In genomic region chr1:171717080-171717479, GRCh38 we compare ENCODE assay signal across 19 cellular contexts. TPM values are rescaled to one million over a fixed set of nuclear protein-coding genes. Genes with fewer than 3 reads are reported as not detected.
DNase-seq lines count a peak whose midpoint lies in the region; ATAC-seq and TF ChIP-seq lines count a peak whose summit lies in the region.
"Had no signal": no experiment of that assay in that cellular context is flagged by ENCODE, and none has a peak within 500 bp of the region (broad histone marks: within the 10 kb centered on the region; RNA-seq: fewer than 3 reads in every experiment).

No MANE protein-coding gene starts in this region.

- H3K27ac Mint-ChIP-seq in CD4-positive, CD25-positive, alpha-beta regulatory T cell = peak overlapping the region in 2 of 3 donors; percentile 27 to 33
- no peak overlapping the region for H3K27ac Mint-ChIP-seq in CD4-positive, alpha-beta T cell
- H3K27ac Mint-ChIP-seq: stimulated activated naive B cell treated with anti-CD40 and anti-IgM and Interleukin-4, amounts not matched to agents 10 μg/mL and 1 μg/mL and 100 μg/mL, for 72 hours had no signal

- H3K18ac ChIP-seq in mesenchymal stem cell (ENCODE audit: low read depth in 1 of 2, low read length in 2 of 2) = no peak overlapping the region

- H3K4me1 ChIP-seq in CD4-positive, CD25-positive, alpha-beta regulatory T cell (ENCODE audit: control insufficient read depth, insufficient read depth, low read length, poor library complexity, severe bottlenecking) = no peaks in the 10 kb centered on the region
- H3K4me1 ChIP-seq in mesenchymal stem cell (ENCODE audit: control insufficient read depth, insufficient read depth, low read depth, low read length) (no peaks in the 10 kb centered on the region), A673 (ENCODE audit: insufficient read depth, low read length, poor library complexity, severe bottlenecking) (peaks cover 10% of the 10 kb centered on the region)

- H2BK120ac ChIP-seq in mesenchymal stem cell (ENCODE audit: low read depth, low read length) = no peak overlapping the region

- intact Hi-C loops in CD4-positive, alpha-beta T cell (cut with DNase I, micrococcal nuclease) = no loop called here
- intact Hi-C loops in A673 (cut with micrococcal nuclease; ENCODE audit: unreplicated experiment) = loop anchor here (2.0 kb wide), 1 partner anchor 62 kb away; no protein-coding TSS in a partner anchor

- H2AK5ac ChIP-seq in mesenchymal stem cell (ENCODE audit: low read length, severe bottlenecking) = no peak overlapping the region

- no peak overlapping the region for H3K14ac ChIP-seq in mesenchymal stem cell (ENCODE audit: low read length in 2 of 2)

- H2AFZ ChIP-seq in mesenchymal stem cell (ENCODE audit: low read depth, low read length) = no peak overlapping the region

- peaks cover 33% of the 10 kb centered on the region for H3K36me3 Mint-ChIP-seq in CD4-positive, CD25-positive, alpha-beta regulatory T cell
- peaks cover 89% of the 10 kb centered on the region for H3K36me3 Mint-ChIP-seq in CD4-positive, alpha-beta T cell (ENCODE audit: low read depth)

- no peak overlapping the region for H3K4me2 ChIP-seq in mesenchymal stem cell (ENCODE audit: low read length, poor library complexity, severe bottlenecking)

- WGBS in mesenchymal stem cell = 100% methylated on average over 1 of the region's 1 CpG

- BruUV-seq in A673 (replicated peaks; lab: Mats Ljungman, UMichigan) = no TSS peak

- TF ChIP-seq POLR2A in erythroblast (IDR thresholded peaks at IDR 0.05; ENCODE audit: low read length) = no peak

- no peak for DNase-seq in CD4-positive, CD25-positive, alpha-beta regulatory T cell
- DNase-seq in RPMI7951 (ENCODE audit: low read depth) = peak; percentile 3
- DNase-seq in erythroblast (lab: John Stamatoyannopoulos, UW) = peak; percentile 20 to 48
- DNase-seq in mesenchymal stem cell = no peak
- DNase-seq in DMS114 treated with DMSO at 0.1 percent for 48 hours (lab: John Stamatoyannopoulos, UW; ENCODE audit: unreplicated experiment) = no peak
- no peak for DNase-seq in CD4-positive, alpha-beta T cell
- no peak for DNase-seq in A673 (ENCODE audit: low spot score)
- no peak for DNase-seq in NAMALWA (ENCODE audit: low spot score)
- DNase-seq: activated naive CD4-positive, alpha-beta T cell treated with anti-CD3 and anti-CD28 coated beads, Interleukin-2, amount 50 U/mL, for 16 hours; activated T-cell treated with anti-CD3 and anti-CD28 coated beads, Interleukin-2, amount 50 U/mL, for 48 hours; COR-L47; H7; KG1; NCI-H1048; NCI-H2029 treated with DMSO at 0.1 percent for 48 hours; NCI-H446 treated with DMSO at 0.1 percent for 48 hours; NK-92 treated with Interleukin-12 subunit alpha and Interleukin-12 subunit beta, amount 100 ng/mL, for 24 hours; stimulated activated naive B cell treated with anti-CD40 and anti-IgM and Interleukin-4, amounts not matched to agents 10 μg/mL and 1 μg/mL and 100 μg/mL, for 72 hours; tibial artery had no signal

- H3K9me3 Mint-ChIP-seq in CD4-positive, CD25-positive, alpha-beta regulatory T cell = peaks cover 0 to 6% (median 0%) of the 10 kb centered on the region in 7 donors
- H3K9me3 Mint-ChIP-seq in CD4-positive, alpha-beta T cell = no peaks in the 10 kb centered on the region

- POLR2A ChIA-PET in CD4-positive, alpha-beta T cell (lab: Charles Lee) = interaction anchor here (0.6 kb wide), 1 partner anchor 235 kb away, joined by 3 read pairs; no protein-coding TSS in a partner anchor
- POLR2A ChIA-PET in A673 (lab: Charles Lee; ENCODE audit: low non-redundant PET) = no interaction called here

- H3K79me1 ChIP-seq in mesenchymal stem cell (replicated peaks; ENCODE audit: low read length, poor library complexity, severe bottlenecking) = peaks cover 19% of the 10 kb centered on the region

- no peak overlapping the region for H4K91ac ChIP-seq in mesenchymal stem cell (ENCODE audit: low read length)

- ATAC-seq in CD4-positive, CD25-positive, alpha-beta regulatory T cell (ENCODE audit: low read depth in 2 of 2) = no peak
- no peak for ATAC-seq in CD4-positive, alpha-beta T cell (ENCODE audit: poor library complexity)
- ATAC-seq: stimulated activated naive B cell treated with anti-CD40 and anti-IgM and Interleukin-4, amounts not matched to agents 10 μg/mL and 1 μg/mL and 100 μg/mL, for 72 hours had no signal

- H2BK15ac ChIP-seq in mesenchymal stem cell (ENCODE audit: low read depth, poor library complexity, severe bottlenecking) = no peak overlapping the region

- no peak for TF ChIP-seq CTCF in CD4-positive, alpha-beta T cell (IDR thresholded peaks at IDR 0.05)
- TF ChIP-seq CTCF in A673 (conservative IDR thresholded peaks at IDR 0.05; ENCODE audit: low read depth, low read length) = no peak

- H3K9me3 ChIP-seq in CD4-positive, CD25-positive, alpha-beta regulatory T cell (ENCODE audit: control insufficient read depth in 2 of 2, low read length in 2 of 2) = no peaks in the 10 kb centered on the region
- no peaks in the 10 kb centered on the region for H3K9me3 ChIP-seq in mesenchymal stem cell (ENCODE audit: control insufficient read depth, low read length)
- H3K9me3 ChIP-seq in CD4-positive, alpha-beta T cell (ENCODE audit: control insufficient read depth, low read length) = no peaks in the 10 kb centered on the region
- no peaks in the 10 kb centered on the region for H3K9me3 ChIP-seq in A673 (ENCODE audit: low read depth, low read length, poor library complexity, severe bottlenecking)
- H3K9me3 ChIP-seq: tibial artery had no signal

- no peak overlapping the region for H2BK5ac ChIP-seq in mesenchymal stem cell (ENCODE audit: low read depth, low read length, poor library complexity, severe bottlenecking)

- no peaks in the 10 kb centered on the region for H3K27me3 ChIP-seq in CD4-positive, CD25-positive, alpha-beta regulatory T cell (ENCODE audit: control insufficient read depth, insufficient read depth, low read length)
- H3K27me3 ChIP-seq in mesenchymal stem cell (ENCODE audit: control insufficient read depth in 1 of 2, insufficient read depth in 1 of 2, low read length in 2 of 2) = no peaks in the 10 kb centered on the region
- H3K27me3 ChIP-seq in CD4-positive, alpha-beta T cell (ENCODE audit: control insufficient read depth, insufficient read depth, low read length) = no peaks in the 10 kb centered on the region
- H3K27me3 ChIP-seq in A673 (replicated peaks; ENCODE audit: insufficient read depth, low read depth, low read length, poor library complexity) = no peaks in the 10 kb centered on the region
- H3K27me3 ChIP-seq: tibial artery had no signal

- peak overlapping the region; percentile 21 for H3K9ac ChIP-seq in mesenchymal stem cell (ENCODE audit: low read length)

- no peak overlapping the region for H3K4ac ChIP-seq in mesenchymal stem cell (ENCODE audit: low read depth in 1 of 2, low read length in 2 of 2)

- no peaks in the 10 kb centered on the region for H3K27me3 Mint-ChIP-seq in CD4-positive, CD25-positive, alpha-beta regulatory T cell
- no peaks in the 10 kb centered on the region for H3K27me3 Mint-ChIP-seq in CD4-positive, alpha-beta T cell
- H3K27me3 Mint-ChIP-seq: stimulated activated naive B cell treated with anti-CD40 and anti-IgM and Interleukin-4, amounts not matched to agents 10 μg/mL and 1 μg/mL and 100 μg/mL, for 72 hours had no signal

- CTCF ChIA-PET in CD4-positive, alpha-beta T cell (lab: Charles Lee) = interaction anchor here (2.0 kb wide), 1 partner anchor 24 kb away, joined by 8 read pairs; no protein-coding TSS in a partner anchor
- CTCF ChIA-PET in A673 (lab: Charles Lee) = no interaction called here

- no peak overlapping the region for H3K23ac ChIP-seq in mesenchymal stem cell (ENCODE audit: low read length in 2 of 2)

- no peak overlapping the region for H3K4me3 Mint-ChIP-seq in CD4-positive, CD25-positive, alpha-beta regulatory T cell
- no peak overlapping the region for H3K4me3 Mint-ChIP-seq in CD4-positive, alpha-beta T cell
- H3K4me3 Mint-ChIP-seq: stimulated activated naive B cell treated with anti-CD40 and anti-IgM and Interleukin-4, amounts not matched to agents 10 μg/mL and 1 μg/mL and 100 μg/mL, for 72 hours had no signal

- H3K4me3 ChIP-seq in CD4-positive, CD25-positive, alpha-beta regulatory T cell (ENCODE audit: low read depth, low read length) = no peak overlapping the region
- H3K4me3 ChIP-seq in mesenchymal stem cell (ENCODE audit: insufficient read depth in 1 of 2, low read depth in 1 of 2, low read length in 2 of 2) = no peak overlapping the region
- no peak overlapping the region for H3K4me3 ChIP-seq in A673 (ENCODE audit: low read depth, low read length, poor library complexity, severe bottlenecking)
- H3K4me3 ChIP-seq: tibial artery had no signal

- H3K4me1 Mint-ChIP-seq in CD4-positive, CD25-positive, alpha-beta regulatory T cell = peaks cover 14 to 30% (median 25%) of the 10 kb centered on the region in 4 donors
- H3K4me1 Mint-ChIP-seq in CD4-positive, alpha-beta T cell (ENCODE audit: low read depth) = peaks cover 13% of the 10 kb centered on the region

- peaks cover 38% of the 10 kb centered on the region for H3K36me3 ChIP-seq in CD4-positive, CD25-positive, alpha-beta regulatory T cell (ENCODE audit: control insufficient read depth, insufficient read depth, low read length)
- peaks cover 3 to 37% of the 10 kb centered on the region in 2 experiments for H3K36me3 ChIP-seq in mesenchymal stem cell (ENCODE audit: control insufficient read depth in 1 of 2, insufficient read depth in 2 of 2, low read depth in 1 of 2, low read length in 2 of 2)
- no peaks in the 10 kb centered on the region for H3K36me3 ChIP-seq in A673 (ENCODE audit: insufficient read depth, low read length, poor library complexity, severe bottlenecking)

- H4K8ac ChIP-seq in mesenchymal stem cell (ENCODE audit: low read length) = no peak overlapping the region

- H2BK12ac ChIP-seq in mesenchymal stem cell (ENCODE audit: low read length in 2 of 2) = no peak overlapping the region

- no peak overlapping the region for H3K27ac ChIP-seq in CD4-positive, CD25-positive, alpha-beta regulatory T cell (ENCODE audit: insufficient read depth, low read length, poor library complexity, severe bottlenecking)
- H3K27ac ChIP-seq in mesenchymal stem cell (ENCODE audit: low read length, poor library complexity, severe bottlenecking) (no peak overlapping the region), A673 (ENCODE audit: low read depth, low read length, poor library complexity, severe bottlenecking) (no peak overlapping the region)
- no peak overlapping the region for H3K27ac ChIP-seq in CD4-positive, alpha-beta T cell (ENCODE audit: low read depth, low read length)
- H3K27ac ChIP-seq: tibial artery had no signal

RNA-seq across cellular contexts. Expression of gene VAMP4, which starts 24.8 kb away (rescaled TPM):
- 23.1 TPM for total RNA-seq in CD4-positive, CD25-positive, alpha-beta regulatory T cell
- polyA plus RNA-seq in CD4-positive, CD25-positive, alpha-beta regulatory T cell = 10 to 100 TPM; 16.1 to 25.3 (median 20.9) TPM
- 11.3 and 13.1 TPM in 2 replicates for total RNA-seq in RPMI7951 (2014; rRNA removed; shearing (Covaris generic))
- 8.6 TPM for polyA plus RNA-seq in mesenchymal stem cell (2013, experiment 1 of 2)
- polyA plus RNA-seq in mesenchymal stem cell (2013, experiment 2 of 2) = 9.3 TPM
- total RNA-seq in CD4-positive, alpha-beta T cell = 10 to 100 TPM in 1 of 2 experiments, 1 to 10 TPM in 1; 8.1 to 12.1 TPM
- 8.9 and 12.7 TPM in 2 replicates for total RNA-seq in A673 (2021)

Comparison
In these comparisons a context has a peak if more than half of its experiments do, and no peak if none do; other contexts are left out.
1. DNase-seq: peak in RPMI7951 (single experiment) and erythroblast (2 of 2); none in CD4-positive, CD25-positive, alpha-beta regulatory T cell (0 of 3), mesenchymal stem cell (single experiment), DMS114 treated with DMSO at 0.1 percent for 48 hours (single experiment), CD4-positive, alpha-beta T cell (0 of 10), A673 (single experiment) and NAMALWA (single experiment).